In the genomic region with DNA sequence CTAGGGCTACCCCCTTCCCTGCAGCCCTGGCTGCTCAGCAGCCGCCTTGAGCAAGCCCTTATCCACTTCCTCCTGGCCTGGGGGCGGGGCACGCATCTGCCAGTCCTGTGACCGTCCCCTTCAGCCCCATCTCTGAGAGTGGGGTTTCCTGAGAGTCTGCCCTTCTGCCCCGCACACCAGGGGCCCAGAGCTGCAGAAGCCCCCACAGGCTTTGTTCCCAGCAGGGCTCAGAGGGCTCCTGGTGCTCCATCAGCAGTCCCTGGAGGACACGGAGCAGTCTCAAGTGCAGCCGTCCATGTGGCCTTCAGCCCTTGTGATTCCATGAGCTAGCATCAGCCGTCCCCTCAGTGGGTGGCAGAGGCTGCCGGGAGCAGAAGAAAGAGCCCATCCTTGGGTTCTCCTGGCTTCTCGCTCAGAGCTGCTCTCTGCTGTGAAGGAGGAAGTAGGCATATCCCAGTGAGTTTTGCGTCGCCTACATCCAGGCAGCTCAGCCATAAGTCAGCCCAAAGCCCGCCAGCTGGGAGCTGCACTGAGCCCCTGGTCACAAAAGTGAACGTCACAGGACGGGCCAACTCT, we compare ENCODE assay signal across 9 cellular contexts. TPM values are rescaled to one million over a fixed set of nuclear protein-coding genes. Genes with fewer than 3 reads are reported as not detected.
DNase-seq lines count a peak whose midpoint lies in the region; ATAC-seq lines count a peak whose summit lies in the region.
"Had no signal": no experiment of that assay in that cellular context is flagged by ENCODE, and none has a peak within 500 bp of the region (broad histone marks: within the 10 kb centered on the region; RNA-seq: fewer than 3 reads in every experiment).

No MANE protein-coding gene starts in this region.

- no peaks in the 10 kb centered on the region for H3K9me3 ChIP-seq in T-helper 17 cell (ENCODE audit: control insufficient read depth, low read length, poor library complexity, severe bottlenecking)

- H3K4me1 Mint-ChIP-seq in T-helper 17 cell = peaks cover 36% of the 10 kb centered on the region
- peaks cover 39 to 69% of the 10 kb centered on the region in 2 donors for H3K4me1 Mint-ChIP-seq in stimulated activated naive B cell treated with anti-CD40 and anti-IgM and Interleukin-4, amounts not matched to agents 10 μg/mL and 1 μg/mL and 100 μg/mL, for 72 hours

- intact Hi-C loops in left ventricle myocardium superior (cut with micrococcal nuclease) = no loop called here

- H3K27me3 ChIP-seq in H7 (ENCODE audit: control insufficient read depth, insufficient read depth, low read length) = no peaks in the 10 kb centered on the region

- no peaks in the 10 kb centered on the region for H3K27me3 Mint-ChIP-seq in T-helper 17 cell
- no peaks in the 10 kb centered on the region for H3K27me3 Mint-ChIP-seq in stimulated activated naive B cell treated with anti-CD40 and anti-IgM and Interleukin-4, amounts not matched to agents 10 μg/mL and 1 μg/mL and 100 μg/mL, for 72 hours

- DNase-seq in H7 (peak; percentile 83), T-helper 17 cell (no peak), left ventricle myocardium superior (peak; percentile 66), AG08395 (ENCODE audit: low spot score) (no peak), NCI-H748 treated with DMSO at 0.1 percent for 48 hours (lab: John Stamatoyannopoulos, UW) (no peak), NCI-H526 treated with DMSO at 0.1 percent for 48 hours (lab: John Stamatoyannopoulos, UW) (no peak), DMS79 treated with DMSO at 0.1 percent for 48 hours (lab: John Stamatoyannopoulos, UW) (no peak)
- no peak for DNase-seq in stimulated activated naive B cell treated with anti-CD40 and anti-IgM and Interleukin-4, amounts not matched to agents 10 μg/mL and 1 μg/mL and 100 μg/mL, for 72 hours
- DNase-seq: PC-3 had no signal

- H3K36me3 Mint-ChIP-seq in T-helper 17 cell (ENCODE audit: low read depth) = no peaks in the 10 kb centered on the region
- H3K36me3 Mint-ChIP-seq in stimulated activated naive B cell treated with anti-CD40 and anti-IgM and Interleukin-4, amounts not matched to agents 10 μg/mL and 1 μg/mL and 100 μg/mL, for 72 hours = peaks cover 26 to 52% of the 10 kb centered on the region in 2 donors

- ATAC-seq in T-helper 17 cell = peak; percentile 58
- ATAC-seq in left ventricle myocardium superior = peak; percentile 42
- peak; percentile 78 to 81 for ATAC-seq in stimulated activated naive B cell treated with anti-CD40 and anti-IgM and Interleukin-4, amounts not matched to agents 10 μg/mL and 1 μg/mL and 100 μg/mL, for 72 hours (replicated peaks)
- ATAC-seq: PC-3 had no signal

- H3K4me3 ChIP-seq in H7 (ENCODE audit: insufficient read depth, low read depth, low read length) = no peak overlapping the region

- no peak overlapping the region for H3K4me3 Mint-ChIP-seq in T-helper 17 cell
- H3K4me3 Mint-ChIP-seq in stimulated activated naive B cell treated with anti-CD40 and anti-IgM and Interleukin-4, amounts not matched to agents 10 μg/mL and 1 μg/mL and 100 μg/mL, for 72 hours = peak overlapping the region; percentile 10 to 31

- H3K9me3 Mint-ChIP-seq in stimulated activated naive B cell treated with anti-CD40 and anti-IgM and Interleukin-4, amounts not matched to agents 10 μg/mL and 1 μg/mL and 100 μg/mL, for 72 hours = peaks cover 3 to 5% of the 10 kb centered on the region in 2 donors

- H3K27ac Mint-ChIP-seq in T-helper 17 cell = no peak overlapping the region
- H3K27ac Mint-ChIP-seq in stimulated activated naive B cell treated with anti-CD40 and anti-IgM and Interleukin-4, amounts not matched to agents 10 μg/mL and 1 μg/mL and 100 μg/mL, for 72 hours = peak overlapping the region; percentile 90

- H3K36me3 ChIP-seq in H7 (replicated peaks; ENCODE audit: control insufficient read depth, insufficient read depth, low read length) = no peaks in the 10 kb centered on the region

RNA-seq across cellular contexts. Expression of a gene that starts 16.3 kb away (rescaled TPM):
- 32.9 and 40.8 TPM in 2 replicates for total RNA-seq in H7 (2014; rRNA removed; shearing (Covaris generic))
- 100 to 1,000 TPM; 202 to 220 TPM for total RNA-seq in T-helper 17 cell
- 38.1 TPM for total RNA-seq in left ventricle myocardium superior

RNA-seq across cellular contexts. Expression of a gene that starts 16.6 kb away (rescaled TPM):
- total RNA-seq in H7 (2014; rRNA removed; shearing (Covaris generic)) = 10.4 and 15.5 TPM in 2 replicates
- total RNA-seq in T-helper 17 cell = 10 to 100 TPM; 18.4 to 26.2 TPM
- 6.1 TPM for total RNA-seq in left ventricle myocardium superior

Comparison
In these comparisons a context has a peak if more than half of its experiments do, and no peak if none do; other contexts are left out.
1. DNase-seq: peak in H7 (single experiment) and left ventricle myocardium superior (single experiment); none in T-helper 17 cell (0 of 3), stimulated activated naive B cell treated with anti-CD40 and anti-IgM and Interleukin-4, amounts not matched to agents 10 μg/mL and 1 μg/mL and 100 μg/mL, for 72 hours (single experiment), AG08395 (single experiment), NCI-H748 treated with DMSO at 0.1 percent for 48 hours (single experiment), NCI-H526 treated with DMSO at 0.1 percent for 48 hours (single experiment) and DMS79 treated with DMSO at 0.1 percent for 48 hours (single experiment).
2. Peak in every context shown above with its lines, with median percentiles within 50 percentile points of each other: ATAC-seq.